Comparison of ENCODE assay signal across 21 cellular contexts in the genomic region with DNA sequence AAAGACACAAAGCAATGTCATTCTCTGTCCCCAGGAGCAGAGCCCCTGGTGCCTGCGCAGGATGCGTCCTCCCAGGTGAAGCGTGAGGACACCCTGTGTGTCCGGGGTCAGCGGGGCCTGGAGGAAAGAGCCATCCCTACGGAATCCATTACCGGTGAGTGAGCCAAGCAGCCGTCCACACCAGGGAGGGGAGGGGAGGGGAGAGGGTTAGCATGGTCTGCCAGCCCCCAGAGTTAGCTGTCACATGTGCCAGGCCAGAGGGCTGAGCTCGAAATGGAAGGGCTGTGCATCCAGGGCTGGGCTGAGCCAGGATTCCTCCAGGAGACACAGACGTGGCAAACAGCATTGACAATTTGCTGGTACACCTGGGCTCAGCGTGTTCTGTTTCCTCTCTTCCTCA. TPM values are rescaled to one million over a fixed set of nuclear protein-coding genes. Genes with fewer than 3 reads are reported as not detected.
DNase-seq lines count a peak whose midpoint lies in the region; ATAC-seq and TF ChIP-seq lines count a peak whose summit lies in the region.
"Had no signal": no experiment of that assay in that cellular context is flagged by ENCODE, and none has a peak within 500 bp of the region (broad histone marks: within the 10 kb centered on the region; RNA-seq: fewer than 3 reads in every experiment).

No MANE protein-coding gene starts in this region.

- H3K27me3 Mint-ChIP-seq in activated CD4-positive, alpha-beta T cell treated with anti-CD3 and anti-CD28 coated beads for 36 hours: no peaks in the 10 kb centered on the region
- no peaks in the 10 kb centered on the region for H3K27me3 Mint-ChIP-seq in stimulated activated naive CD8-positive, alpha-beta T cell treated with anti-CD3 and anti-CD28 coated beads, Interleukin-15, Interleukin-2, amounts not matched to agents 100 ng/mL and 50 ng/mL, for 24 hours
- H3K27me3 Mint-ChIP-seq in stimulated activated naive CD8-positive, alpha-beta T cell treated with anti-CD3 and anti-CD28 coated beads, Interleukin-15, amount 100 ng/mL, for 72 hours: no peaks in the 10 kb centered on the region
- H3K27me3 Mint-ChIP-seq: CD4-positive, alpha-beta T cell had no signal

- peaks cover 32% of the 10 kb centered on the region for H3K4me1 Mint-ChIP-seq in activated CD4-positive, alpha-beta T cell treated with anti-CD3 and anti-CD28 coated beads for 36 hours
- H3K4me1 Mint-ChIP-seq in stimulated activated naive CD8-positive, alpha-beta T cell treated with anti-CD3 and anti-CD28 coated beads, Interleukin-15, Interleukin-2, amounts not matched to agents 100 ng/mL and 50 ng/mL, for 24 hours (ENCODE audit: low read depth): peaks cover 17% of the 10 kb centered on the region
- peaks cover 6% of the 10 kb centered on the region for H3K4me1 Mint-ChIP-seq in stimulated activated naive CD8-positive, alpha-beta T cell treated with anti-CD3 and anti-CD28 coated beads, Interleukin-15, amount 100 ng/mL, for 72 hours

- intact Hi-C loops in activated CD4-positive, alpha-beta T cell treated with anti-CD3 and anti-CD28 coated beads for 36 hours (cut with DNase I, micrococcal nuclease): no loop called here

- DNase-seq in activated CD4-positive, alpha-beta T cell treated with anti-CD3 and anti-CD28 coated beads for 36 hours: no peak
- no peak for DNase-seq in activated CD4-positive, alpha-beta T cell treated with anti-CD3 and anti-CD28 coated beads, Interleukin-2, amount 50 U/mL, for 4 hours
- DNase-seq in activated naive CD4-positive, alpha-beta T cell treated with anti-CD3 and anti-CD28 coated beads, Interleukin-2, amount 50 U/mL, for 72 hours (ENCODE audit: low spot score in 2 of 2): no peak
- DNase-seq in activated naive CD4-positive, alpha-beta T cell treated with anti-CD3 and anti-CD28 coated beads, Interleukin-2, amount 50 U/mL, for 16 hours: no peak
- DNase-seq in stimulated activated naive CD8-positive, alpha-beta T cell treated with anti-CD3 and anti-CD28 coated beads, Interleukin-15, amount 100 ng/mL, for 72 hours: no peak
- DNase-seq in T-helper 1 cell (no peak), GM20000 (ENCODE audit: low spot score) (no peak)
- DNase-seq: ACHN; Caco-2; CD4-positive, alpha-beta T cell; DMS 273 treated with DMSO at 0.1 percent for 48 hours; DMS79 treated with DMSO at 0.1 percent for 48 hours; NCI-H1092 treated with DMSO at 0.1 percent for 48 hours; NCI-H146; NCI-H2081; NCI-H2171; NCI-H345; NCI-H524; NCI-H774; NK-92 treated with Interleukin-12 subunit alpha and Interleukin-12 subunit beta, amount 100 ng/mL, for 24 hours had no signal

- POLR2A ChIA-PET in activated CD4-positive, alpha-beta T cell treated with anti-CD3 and anti-CD28 coated beads for 36 hours (lab: Charles Lee): interaction anchor here (0.8 to 1.2 kb wide), 9 partner anchors 8 to 39 kb away, joined by 3 to 7 read pairs (median 5); a partner anchor contains a TSS

- no peak for ATAC-seq in activated CD4-positive, alpha-beta T cell treated with anti-CD3 and anti-CD28 coated beads for 36 hours
- no peak for ATAC-seq in activated naive CD4-positive, alpha-beta T cell treated with anti-CD3 and anti-CD28 coated beads, Interleukin-2, amount 50 U/mL, for 72 hours
- ATAC-seq in stimulated activated naive CD8-positive, alpha-beta T cell treated with anti-CD3 and anti-CD28 coated beads, Interleukin-15, amount 100 ng/mL, for 72 hours: no peak

- peaks cover 78% of the 10 kb centered on the region for H3K36me3 Mint-ChIP-seq in activated CD4-positive, alpha-beta T cell treated with anti-CD3 and anti-CD28 coated beads for 36 hours (ENCODE audit: low read depth)
- H3K36me3 Mint-ChIP-seq in activated naive CD4-positive, alpha-beta T cell treated with anti-CD3 and anti-CD28 coated beads, Interleukin-2, amount 50 U/mL, for 72 hours: peaks cover 29 to 35% of the 10 kb centered on the region in 2 donors
- peaks cover 81% of the 10 kb centered on the region for H3K36me3 Mint-ChIP-seq in stimulated activated naive CD8-positive, alpha-beta T cell treated with anti-CD3 and anti-CD28 coated beads, Interleukin-15, Interleukin-2, amounts not matched to agents 100 ng/mL and 50 ng/mL, for 24 hours (ENCODE audit: low read depth)

- CTCF ChIA-PET in activated CD4-positive, alpha-beta T cell treated with anti-CD3 and anti-CD28 coated beads for 36 hours (lab: Charles Lee): interaction anchor here (0.9 to 1.7 kb wide), 9 partner anchors 8 to 153 kb away, joined by 3 to 8 read pairs (median 4); a partner anchor contains a TSS

- TF ChIP-seq CTCF in GM20000 (IDR thresholded peaks at IDR 0.05; ENCODE audit: extremely low read depth, missing control alignments): no peak

- peak overlapping the region; percentile 38 for H3K4me3 Mint-ChIP-seq in activated CD4-positive, alpha-beta T cell treated with anti-CD3 and anti-CD28 coated beads for 36 hours
- H3K4me3 Mint-ChIP-seq in stimulated activated naive CD8-positive, alpha-beta T cell treated with anti-CD3 and anti-CD28 coated beads, Interleukin-15, Interleukin-2, amounts not matched to agents 100 ng/mL and 50 ng/mL, for 24 hours: no peak overlapping the region
- H3K4me3 Mint-ChIP-seq in stimulated activated naive CD8-positive, alpha-beta T cell treated with anti-CD3 and anti-CD28 coated beads, Interleukin-15, amount 100 ng/mL, for 72 hours: no peak overlapping the region
- H3K4me3 Mint-ChIP-seq: CD4-positive, alpha-beta T cell had no signal

- H3K27ac Mint-ChIP-seq in activated CD4-positive, alpha-beta T cell treated with anti-CD3 and anti-CD28 coated beads for 36 hours: peak overlapping the region; percentile 94
- peak overlapping the region; percentile 79 to 98 for H3K27ac Mint-ChIP-seq in activated naive CD4-positive, alpha-beta T cell treated with anti-CD3 and anti-CD28 coated beads, Interleukin-2, amount 50 U/mL, for 72 hours
- H3K27ac Mint-ChIP-seq in stimulated activated naive CD8-positive, alpha-beta T cell treated with anti-CD3 and anti-CD28 coated beads, Interleukin-15, Interleukin-2, amounts not matched to agents 100 ng/mL and 50 ng/mL, for 24 hours: peak overlapping the region; percentile 81
- H3K27ac Mint-ChIP-seq in stimulated activated naive CD8-positive, alpha-beta T cell treated with anti-CD3 and anti-CD28 coated beads, Interleukin-15, amount 100 ng/mL, for 72 hours: no peak overlapping the region

- H3K9me3 Mint-ChIP-seq in activated CD4-positive, alpha-beta T cell treated with anti-CD3 and anti-CD28 coated beads for 36 hours (ENCODE audit: low read depth): no peaks in the 10 kb centered on the region
- no peaks in the 10 kb centered on the region for H3K9me3 Mint-ChIP-seq in activated naive CD4-positive, alpha-beta T cell treated with anti-CD3 and anti-CD28 coated beads, Interleukin-2, amount 50 U/mL, for 72 hours
- no peaks in the 10 kb centered on the region for H3K9me3 Mint-ChIP-seq in stimulated activated naive CD8-positive, alpha-beta T cell treated with anti-CD3 and anti-CD28 coated beads, Interleukin-15, Interleukin-2, amounts not matched to agents 100 ng/mL and 50 ng/mL, for 24 hours
- no peaks in the 10 kb centered on the region for H3K9me3 Mint-ChIP-seq in stimulated activated naive CD8-positive, alpha-beta T cell treated with anti-CD3 and anti-CD28 coated beads, Interleukin-15, amount 100 ng/mL, for 72 hours
- H3K9me3 Mint-ChIP-seq: CD4-positive, alpha-beta T cell had no signal

RNA-seq across cellular contexts. Expression of a gene that starts 15.2 kb away (rescaled TPM):
- total RNA-seq in activated CD4-positive, alpha-beta T cell treated with anti-CD3 and anti-CD28 coated beads for 36 hours: 10 to 100 TPM; 41.1 to 46.3 TPM
- total RNA-seq in activated naive CD4-positive, alpha-beta T cell treated with anti-CD3 and anti-CD28 coated beads, Interleukin-2, amount 50 U/mL, for 72 hours: 10 to 100 TPM; 23.5 to 35.6 TPM

RNA-seq across cellular contexts. Expression of a gene that starts 28.9 kb away (rescaled TPM):
- 10 to 100 TPM in 1 of 2 experiments, 1 to 10 TPM in 1; 9.9 to 15.9 TPM for total RNA-seq in activated CD4-positive, alpha-beta T cell treated with anti-CD3 and anti-CD28 coated beads for 36 hours
- 10 to 100 TPM; 12.1 to 13.3 TPM for total RNA-seq in activated naive CD4-positive, alpha-beta T cell treated with anti-CD3 and anti-CD28 coated beads, Interleukin-2, amount 50 U/mL, for 72 hours

RNA-seq across cellular contexts. Expression of a gene that starts 51.4 kb away (rescaled TPM):
- 10 to 100 TPM; 14.5 to 15.4 TPM for total RNA-seq in activated CD4-positive, alpha-beta T cell treated with anti-CD3 and anti-CD28 coated beads for 36 hours
- total RNA-seq in activated naive CD4-positive, alpha-beta T cell treated with anti-CD3 and anti-CD28 coated beads, Interleukin-2, amount 50 U/mL, for 72 hours: 10 to 100 TPM in 1 of 2 donors, 1 to 10 TPM in 1; 7.6 to 18.2 TPM

Comparison
In these comparisons a context has a peak if more than half of its experiments do, and no peak if none do; other contexts are left out.
1. H3K27ac Mint-ChIP-seq: peak in activated CD4-positive, alpha-beta T cell treated with anti-CD3 and anti-CD28 coated beads for 36 hours (single experiment), activated naive CD4-positive, alpha-beta T cell treated with anti-CD3 and anti-CD28 coated beads, Interleukin-2, amount 50 U/mL, for 72 hours (2 of 2) and stimulated activated naive CD8-positive, alpha-beta T cell treated with anti-CD3 and anti-CD28 coated beads, Interleukin-15, Interleukin-2, amounts not matched to agents 100 ng/mL and 50 ng/mL, for 24 hours (single experiment); none in stimulated activated naive CD8-positive, alpha-beta T cell treated with anti-CD3 and anti-CD28 coated beads, Interleukin-15, amount 100 ng/mL, for 72 hours (0 of 2).